10 cellular contexts compared by ENCODE assay signal in genomic region chr4:141771889-141772830, GRCh38.
A peak's percentile ranks its signal among the peaks of the same experiment; 100 is the strongest.
DNase-seq lines count a peak whose midpoint lies in the region; ATAC-seq and TF ChIP-seq lines count a peak whose summit lies in the region.
"Had no signal": no experiment of that assay in that cellular context is flagged by ENCODE, and none has a peak within 500 bp of the region (broad histone marks: within the 10 kb centered on the region; RNA-seq: fewer than 3 reads in every experiment).

No MANE protein-coding gene starts in this region.

- H3K27me3 Mint-ChIP-seq in activated T-helper 2 cell treated with anti-CD3 and anti-CD28 coated beads, Interferon-gamma antibody, Interleukin-2, Interleukin-4, amounts not matched to agents 10 μg/mL and 5 μg/mL and 100 μg/mL, durations not matched to agents 14 hours and 24 hours and 36 hours (ENCODE audit: low read depth) = peaks cover 3% of the 10 kb centered on the region
- no peaks in the 10 kb centered on the region for H3K27me3 Mint-ChIP-seq in type B pancreatic cell

- ATAC-seq in GM18505 (IDR thresholded peaks at IDR 0.05; ENCODE audit: unreplicated experiment) (peak; percentile 86), HG03095 (IDR thresholded peaks at IDR 0.05; ENCODE audit: unreplicated experiment) (peak; percentile 91)
- ATAC-seq: activated CD8-positive, alpha-beta T cell treated with anti-CD3 and anti-CD28 coated beads for 36 hours had no signal

- no peak overlapping the region for H3K27ac ChIP-seq in dorsolateral prefrontal cortex
- H3K27ac ChIP-seq: brain microvascular endothelial cell had no signal

- H3K4me3 Mint-ChIP-seq in activated T-helper 2 cell treated with anti-CD3 and anti-CD28 coated beads, Interferon-gamma antibody, Interleukin-2, Interleukin-4, amounts not matched to agents 10 μg/mL and 5 μg/mL and 100 μg/mL, durations not matched to agents 14 hours and 24 hours and 36 hours (ENCODE audit: low read depth) = no peak overlapping the region
- H3K4me3 Mint-ChIP-seq in type B pancreatic cell = no peak overlapping the region
- H3K4me3 Mint-ChIP-seq: activated CD8-positive, alpha-beta T cell treated with anti-CD3 and anti-CD28 coated beads for 36 hours had no signal

- H3K4me3 ChIP-seq in dorsolateral prefrontal cortex = no peak overlapping the region

- intact Hi-C loops in activated T-helper 2 cell treated with anti-CD3 and anti-CD28 coated beads, Interferon-gamma antibody, Interleukin-2, Interleukin-4, amounts not matched to agents 10 μg/mL and 5 μg/mL and 100 μg/mL, durations not matched to agents 14 hours and 24 hours and 36 hours (cut with micrococcal nuclease) = loop anchor here (5.0 kb wide), 1 partner anchor 65 kb away; no protein-coding TSS in a partner anchor
- intact Hi-C loops in dorsolateral prefrontal cortex (cut with DNase I) = no loop called here

- peaks cover 13% of the 10 kb centered on the region for H3K4me1 Mint-ChIP-seq in activated T-helper 2 cell treated with anti-CD3 and anti-CD28 coated beads, Interferon-gamma antibody, Interleukin-2, Interleukin-4, amounts not matched to agents 10 μg/mL and 5 μg/mL and 100 μg/mL, durations not matched to agents 14 hours and 24 hours and 36 hours (ENCODE audit: low read depth)
- peaks cover 3% of the 10 kb centered on the region for H3K4me1 Mint-ChIP-seq in type B pancreatic cell (ENCODE audit: unreplicated experiment)

- peak overlapping the region; percentile 55 for H3K27ac Mint-ChIP-seq in activated T-helper 2 cell treated with anti-CD3 and anti-CD28 coated beads, Interferon-gamma antibody, Interleukin-2, Interleukin-4, amounts not matched to agents 10 μg/mL and 5 μg/mL and 100 μg/mL, durations not matched to agents 14 hours and 24 hours and 36 hours
- H3K27ac Mint-ChIP-seq in type B pancreatic cell = no peak overlapping the region
- H3K27ac Mint-ChIP-seq: activated CD8-positive, alpha-beta T cell treated with anti-CD3 and anti-CD28 coated beads for 36 hours had no signal

- DNase-seq in GM20000 (ENCODE audit: low spot score) (peak; percentile 6), NOMO-1 treated with dmso at 0.1 percent for 144 hours (lab: John Stamatoyannopoulos, UW; ENCODE audit: unreplicated experiment) (no peak), type B pancreatic cell (ENCODE audit: extremely low spot score, unreplicated experiment) (no peak), NCI-H82 (lab: John Stamatoyannopoulos, UW) (no peak), dorsolateral prefrontal cortex (no peak)
- DNase-seq in activated T-helper 2 cell treated with anti-CD3 and anti-CD28 coated beads, Interferon-gamma antibody, Interleukin-2, Interleukin-4, amounts not matched to agents 10 μg/mL and 5 μg/mL and 100 μg/mL, durations not matched to agents 14 hours and 24 hours and 36 hours (ENCODE audit: low spot score) = no peak
- DNase-seq: activated CD8-positive, alpha-beta T cell treated with anti-CD3 and anti-CD28 coated beads for 36 hours; brain microvascular endothelial cell had no signal

- no peak for TF ChIP-seq POLR2A in GM18505 (IDR thresholded peaks at IDR 0.05; ENCODE audit: borderline replicate concordance, extremely low read depth, insufficient read depth, insufficient read length)

- H3K9me3 Mint-ChIP-seq in activated T-helper 2 cell treated with anti-CD3 and anti-CD28 coated beads, Interferon-gamma antibody, Interleukin-2, Interleukin-4, amounts not matched to agents 10 μg/mL and 5 μg/mL and 100 μg/mL, durations not matched to agents 14 hours and 24 hours and 36 hours = no peaks in the 10 kb centered on the region
- no peaks in the 10 kb centered on the region for H3K9me3 Mint-ChIP-seq in type B pancreatic cell
- H3K9me3 Mint-ChIP-seq: activated CD8-positive, alpha-beta T cell treated with anti-CD3 and anti-CD28 coated beads for 36 hours had no signal

- H3K36me3 Mint-ChIP-seq in activated T-helper 2 cell treated with anti-CD3 and anti-CD28 coated beads, Interferon-gamma antibody, Interleukin-2, Interleukin-4, amounts not matched to agents 10 μg/mL and 5 μg/mL and 100 μg/mL, durations not matched to agents 14 hours and 24 hours and 36 hours (ENCODE audit: low read depth) = no peaks in the 10 kb centered on the region
- H3K36me3 Mint-ChIP-seq in type B pancreatic cell = no peaks in the 10 kb centered on the region

- TF ChIP-seq CTCF in GM20000 (IDR thresholded peaks at IDR 0.05; ENCODE audit: extremely low read depth, missing control alignments) (no peak), type B pancreatic cell (conservative IDR thresholded peaks at IDR 0.05) (no peak), dorsolateral prefrontal cortex (IDR thresholded peaks at IDR 0.05 in 54 of 56, conservative IDR thresholded peaks at IDR 0.05 in 2 of 56; ENCODE audit: low read depth in 1 of 56, partially characterized antibody in 56 of 56) (no peak)

- no peaks in the 10 kb centered on the region for H3K27me3 ChIP-seq in dorsolateral prefrontal cortex
- H3K27me3 ChIP-seq: brain microvascular endothelial cell had no signal
